19 cellular contexts compared by ENCODE assay signal in the genomic region with DNA sequence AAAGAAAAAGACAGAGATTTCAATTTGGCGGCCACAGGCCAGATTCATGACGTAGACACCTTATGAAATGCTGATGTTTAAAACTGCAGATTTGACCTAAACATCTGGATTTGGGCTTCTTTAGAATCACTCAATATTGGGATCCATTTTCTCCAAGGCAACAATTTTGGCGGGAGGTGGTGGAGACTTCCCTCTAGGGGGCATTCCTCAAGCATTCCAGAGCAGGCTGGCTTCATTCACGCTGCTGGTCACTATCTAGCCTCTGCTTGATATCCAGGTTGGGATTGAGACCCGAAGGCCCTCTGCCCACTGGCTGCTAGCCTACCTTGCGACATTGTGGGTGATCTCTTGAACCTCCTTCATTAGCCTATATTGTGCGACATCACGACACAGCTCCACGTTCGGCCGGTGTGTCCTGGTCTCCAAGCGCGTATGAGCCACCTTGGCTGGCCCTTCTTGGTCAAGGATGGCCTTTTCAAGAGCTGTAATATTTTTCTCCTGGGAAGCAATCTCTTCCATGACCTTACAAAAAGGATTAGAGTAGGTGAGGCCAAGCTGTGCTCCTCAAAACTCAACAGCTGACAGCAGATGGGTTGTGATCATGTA. TPM values are rescaled to one million over a fixed set of nuclear protein-coding genes. Genes with fewer than 3 reads are reported as not detected.
DNase-seq lines count a peak whose midpoint lies in the region; ATAC-seq and TF ChIP-seq lines count a peak whose summit lies in the region.
"Had no signal": no experiment of that assay in that cellular context is flagged by ENCODE, and none has a peak within 500 bp of the region (broad histone marks: within the 10 kb centered on the region; RNA-seq: fewer than 3 reads in every experiment).

No MANE protein-coding gene starts in this region.

- TF ChIP-seq CTCF in GM10248 (IDR thresholded peaks at IDR 0.05; ENCODE audit: control extremely low read depth, extremely low read depth, low read depth, missing control alignments) (peak; percentile 36), epithelial cell of proximal tubule (conservative IDR thresholded peaks at IDR 0.05; ENCODE audit: low read depth, low read length) (peak; percentile 60), osteocyte (IDR thresholded peaks at IDR 0.05) (peak; percentile 27)

- no peak overlapping the region for H3K4me3 Mint-ChIP-seq in activated T-cell treated with anti-CD3 and anti-CD28 coated beads, Interleukin-2, amount 50 U/mL, for 72 hours
- no peak overlapping the region for H3K4me3 Mint-ChIP-seq in osteocyte (ENCODE audit: unreplicated experiment)
- H3K4me3 Mint-ChIP-seq: activated naive CD4-positive, alpha-beta T cell treated with anti-CD3 and anti-CD28 coated beads, Interleukin-2, amount 50 U/mL, for 24 hours; effector memory CD8-positive, alpha-beta T cell had no signal

- no peak for ATAC-seq in activated T-cell treated with anti-CD3 and anti-CD28 coated beads, Interleukin-2, amount 50 U/mL, for 72 hours (replicated peaks in 1 of 2)
- ATAC-seq in GM21360 (IDR thresholded peaks at IDR 0.05; ENCODE audit: unreplicated experiment) = no peak
- ATAC-seq: effector memory CD8-positive, alpha-beta T cell; heart left ventricle; Right ventricle myocardium inferior had no signal

- POLR2A ChIA-PET in GM10248 (lab: Yijun Ruan, JAX) = no interaction called here

- CTCF ChIA-PET in GM10248 (lab: Yijun Ruan, JAX) = interaction anchor here (1.0 to 1.8 kb wide), 5 partner anchors 9 to 136 kb away, joined by 3 to 4 read pairs (median 4); no protein-coding TSS in a partner anchor

- intact Hi-C loops in posterior cingulate gyrus (cut with DNase I) = no loop called here

- H3K4me3 ChIP-seq in epithelial cell of proximal tubule (ENCODE audit: low read depth, low read length) = no peak overlapping the region
- H3K4me3 ChIP-seq: heart left ventricle had no signal

- H3K27me3 Mint-ChIP-seq in activated T-cell treated with anti-CD3 and anti-CD28 coated beads, Interleukin-2, amount 50 U/mL, for 72 hours (ENCODE audit: low read depth) = peaks cover 21% of the 10 kb centered on the region
- H3K27me3 Mint-ChIP-seq in osteocyte (ENCODE audit: unreplicated experiment) = peaks cover 9% of the 10 kb centered on the region
- H3K27me3 Mint-ChIP-seq: activated naive CD4-positive, alpha-beta T cell treated with anti-CD3 and anti-CD28 coated beads, Interleukin-2, amount 50 U/mL, for 24 hours had no signal

- no peak overlapping the region for H3K27ac Mint-ChIP-seq in activated T-cell treated with anti-CD3 and anti-CD28 coated beads, Interleukin-2, amount 50 U/mL, for 72 hours
- H3K27ac Mint-ChIP-seq in osteocyte (ENCODE audit: unreplicated experiment) = no peak overlapping the region
- H3K27ac Mint-ChIP-seq: activated naive CD4-positive, alpha-beta T cell treated with anti-CD3 and anti-CD28 coated beads, Interleukin-2, amount 50 U/mL, for 24 hours; effector memory CD8-positive, alpha-beta T cell had no signal

- H3K4me1 Mint-ChIP-seq in activated T-cell treated with anti-CD3 and anti-CD28 coated beads, Interleukin-2, amount 50 U/mL, for 72 hours (ENCODE audit: low read depth) = no peaks in the 10 kb centered on the region
- no peaks in the 10 kb centered on the region for H3K4me1 Mint-ChIP-seq in osteocyte (ENCODE audit: unreplicated experiment)
- H3K4me1 Mint-ChIP-seq: activated naive CD4-positive, alpha-beta T cell treated with anti-CD3 and anti-CD28 coated beads, Interleukin-2, amount 50 U/mL, for 24 hours had no signal

- DNase-seq in activated T-cell treated with anti-CD3 and anti-CD28 coated beads for 4 hours (peak; percentile 23), GM10248 (ENCODE audit: extremely low spot score) (no peak), epithelial cell of proximal tubule (ENCODE audit: low read depth) (no peak), osteocyte (ENCODE audit: extremely low spot score, unreplicated experiment) (no peak), posterior cingulate gyrus (no peak), AML-193 (lab: John Stamatoyannopoulos, UW) (no peak)
- DNase-seq in activated T-cell treated with anti-CD3 and anti-CD28 coated beads, Interleukin-2, amount 50 U/mL, for 72 hours = no peak
- DNase-seq: effector memory CD8-positive, alpha-beta T cell; heart left ventricle; NCI-H1092 treated with DMSO at 0.1 percent for 48 hours; NCI-H2081; NCI-H510A treated with DMSO at 0.1 percent for 48 hours; SW 1271 had no signal

- H3K36me3 Mint-ChIP-seq in activated T-cell treated with anti-CD3 and anti-CD28 coated beads, Interleukin-2, amount 50 U/mL, for 72 hours (ENCODE audit: insufficient read depth in 2 of 2) = no peaks in the 10 kb centered on the region
- H3K36me3 Mint-ChIP-seq in osteocyte (ENCODE audit: unreplicated experiment) = no peaks in the 10 kb centered on the region
- H3K36me3 Mint-ChIP-seq: activated naive CD4-positive, alpha-beta T cell treated with anti-CD3 and anti-CD28 coated beads, Interleukin-2, amount 50 U/mL, for 24 hours had no signal

- H3K9me3 Mint-ChIP-seq in activated T-cell treated with anti-CD3 and anti-CD28 coated beads, Interleukin-2, amount 50 U/mL, for 72 hours = no peaks in the 10 kb centered on the region
- H3K9me3 Mint-ChIP-seq in osteocyte (ENCODE audit: unreplicated experiment) = no peaks in the 10 kb centered on the region
- H3K9me3 Mint-ChIP-seq: activated naive CD4-positive, alpha-beta T cell treated with anti-CD3 and anti-CD28 coated beads, Interleukin-2, amount 50 U/mL, for 24 hours; effector memory CD8-positive, alpha-beta T cell had no signal

RNA-seq across cellular contexts. Expression of gene FBXO39, which starts 24.5 kb away (rescaled TPM):
- 1 to 10 TPM in 1 of 2 donors, not detected in 1; 1.0 TPM for total RNA-seq in activated T-cell treated with anti-CD3 and anti-CD28 coated beads, Interleukin-2, amount 50 U/mL, for 72 hours
- total RNA-seq in epithelial cell of proximal tubule = not detected in 2 replicates
- not detected in 2 replicates for total RNA-seq in osteocyte
- total RNA-seq: cerebellum, Right ventricle myocardium inferior had no signal

RNA-seq across cellular contexts. Expression of gene TEKT1, which starts 31.0 kb away (rescaled TPM):
- total RNA-seq in activated T-cell treated with anti-CD3 and anti-CD28 coated beads, Interleukin-2, amount 50 U/mL, for 72 hours = not detected
- total RNA-seq in epithelial cell of proximal tubule (not detected in 2 replicates), osteocyte (not detected in 2 replicates)
- total RNA-seq: heart left ventricle, lung microvascular endothelial cell, Right ventricle myocardium inferior, skeletal muscle tissue had no signal

RNA-seq across cellular contexts. Expression of gene XAF1, which starts 44.7 kb away (rescaled TPM):
- 10 to 100 TPM; 19.1 to 31.1 TPM for total RNA-seq in activated T-cell treated with anti-CD3 and anti-CD28 coated beads, Interleukin-2, amount 50 U/mL, for 72 hours
- total RNA-seq in epithelial cell of proximal tubule = 0.06 TPM in 1 of 2 replicates, not detected in the other
- total RNA-seq in osteocyte = 0.91 and 1.5 TPM in 2 replicates
